1 cellular context compared by ENCODE assay signal in the genomic region with DNA sequence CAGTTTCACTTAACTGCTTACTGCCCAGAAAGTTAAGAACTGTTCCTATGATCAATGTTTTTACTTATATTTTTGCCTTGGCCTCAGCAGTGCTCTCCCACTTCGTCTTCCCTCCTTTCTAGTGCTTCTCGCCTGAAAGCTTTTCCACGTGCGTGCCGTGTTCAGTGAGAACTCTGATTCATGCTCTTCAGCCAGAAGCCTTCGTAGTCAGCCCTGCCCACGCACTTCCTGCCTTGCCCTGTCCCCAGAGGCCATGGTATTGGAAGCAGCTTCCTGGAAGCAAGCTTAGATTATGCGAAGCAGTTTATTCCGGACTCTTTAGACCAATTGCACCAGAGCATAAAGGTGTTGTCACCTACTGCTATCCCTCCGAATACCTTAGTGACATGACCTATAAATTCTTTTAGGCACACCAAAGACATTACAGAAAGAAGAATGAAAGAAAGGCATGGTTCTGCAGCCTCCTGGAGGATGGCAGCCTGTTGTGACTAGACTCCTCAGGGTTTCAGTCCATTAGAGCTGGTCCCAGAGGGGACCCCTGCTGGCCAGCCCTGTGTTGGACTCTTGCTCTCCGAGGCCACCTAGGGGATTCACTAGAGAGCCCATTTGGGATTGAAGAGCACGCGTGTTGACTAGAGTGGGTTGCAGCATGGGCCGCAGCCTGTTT.
TF ChIP-seq lines count a peak whose summit lies in the region.

No MANE protein-coding gene starts in this region.

TF ChIP-seq in HepG2, 621 proteins besides CTCF, POLR2A, EP300 and RAD21 (continued from another document and continues in another):
- TF ChIP-seq ZXDC (CRISPR knock-in tag; IDR thresholded peaks at IDR 0.05) = no peak
- TF ChIP-seq BORCS8-MEF2B (CRISPR knock-in tag; IDR thresholded peaks at IDR 0.05) = no peak
- TF ChIP-seq GATA4 (IDR thresholded peaks at IDR 0.05; ENCODE audit: borderline replicate concordance, low read depth) = no peak
- no peak for TF ChIP-seq SRSF1 (optimal IDR thresholded peaks at IDR 0.05; ENCODE audit: low read depth, low read length)
- TF ChIP-seq MTF2 (CRISPR knock-in tag; IDR thresholded peaks at IDR 0.05; ENCODE audit: borderline replicate concordance) = no peak
- TF ChIP-seq ZNF83 (CRISPR knock-in tag; IDR thresholded peaks at IDR 0.05; ENCODE audit: borderline replicate concordance) = no peak
- no peak for TF ChIP-seq ZNF646 (CRISPR knock-in tag; IDR thresholded peaks at IDR 0.05)
- TF ChIP-seq RAD51 (IDR thresholded peaks at IDR 0.05; ENCODE audit: borderline replicate concordance) = no peak
- TF ChIP-seq HNF4A (CRISPR knock-in tag; IDR thresholded peaks at IDR 0.05) = peak; percentile 53
- no peak for TF ChIP-seq PPARG (CRISPR knock-in tag; conservative IDR thresholded peaks at IDR 0.05)
- TF ChIP-seq FOSL1 (CRISPR knock-in tag; IDR thresholded peaks at IDR 0.05; ENCODE audit: borderline replicate concordance) = no peak
- peak; percentile 96 for TF ChIP-seq XRCC5 (optimal IDR thresholded peaks at IDR 0.05; ENCODE audit: low read length)
- TF ChIP-seq ZSCAN21 (CRISPR knock-in tag; IDR thresholded peaks at IDR 0.05; ENCODE audit: borderline replicate concordance) = no peak
- TF ChIP-seq XBP1 (CRISPR knock-in tag; IDR thresholded peaks at IDR 0.05) = no peak
- no peak for TF ChIP-seq ATM (IDR thresholded peaks at IDR 0.05; ENCODE audit: borderline replicate concordance)
- TF ChIP-seq ZNF644 (CRISPR knock-in tag; IDR thresholded peaks at IDR 0.05; ENCODE audit: low read depth) = peak; percentile 47; the same call in 1 of the 2 replicates
- TF ChIP-seq YY1 (IDR thresholded peaks at IDR 0.05; ENCODE audit: insufficient read depth, insufficient replicate concordance, low read depth, low read length) = peak; percentile 48
- TF ChIP-seq HOXA3 (CRISPR knock-in tag; IDR thresholded peaks at IDR 0.05) = peak; percentile 46; the same call in 1 of the 2 replicates
- no peak for TF ChIP-seq FOXA1 (IDR thresholded peaks at IDR 0.05)
- TF ChIP-seq FOXA1 (CRISPR knock-in tag; IDR thresholded peaks at IDR 0.05) = peak; percentile 43; the same call in 1 of the 2 replicates
- TF ChIP-seq KIAA2018 (CRISPR knock-in tag; IDR thresholded peaks at IDR 0.05; ENCODE audit: borderline replicate concordance) = no peak
- no peak for TF ChIP-seq SOX13 (IDR thresholded peaks at IDR 0.05)
- peak in 1 of 2 experiments; percentile 52; a peak in 2 of 4 replicates for TF ChIP-seq SOX13 (CRISPR knock-in tag; conservative IDR thresholded peaks at IDR 0.05 in 1 of 2, IDR thresholded peaks at IDR 0.05 in 1 of 2)
- TF ChIP-seq ZSCAN22 (CRISPR knock-in tag; IDR thresholded peaks at IDR 0.05) = no peak
- TF ChIP-seq ZNF263 (CRISPR knock-in tag; IDR thresholded peaks at IDR 0.05) = peak; percentile 55; the same call in 1 of the 2 replicates
- 0 out of 2 replicates have a peak, but pooled peaks have one; percentile 13 for TF ChIP-seq MIXL1 (CRISPR knock-in tag; IDR thresholded peaks at IDR 0.05)
- no peak for TF ChIP-seq ZFP36L1 (CRISPR knock-in tag; IDR thresholded peaks at IDR 0.05)
- TF ChIP-seq KLF13 (CRISPR knock-in tag; IDR thresholded peaks at IDR 0.05) = no peak
- TF ChIP-seq ZFP82 (CRISPR knock-in tag; IDR thresholded peaks at IDR 0.05; ENCODE audit: borderline replicate concordance) = no peak
- 0 out of 2 replicates have a peak, but pooled peaks have one; percentile 64 for TF ChIP-seq FOXO4 (CRISPR knock-in tag; conservative IDR thresholded peaks at IDR 0.05)
- TF ChIP-seq KLF6 (CRISPR knock-in tag; IDR thresholded peaks at IDR 0.05) = no peak
- TF ChIP-seq E2F1 (CRISPR knock-in tag; IDR thresholded peaks at IDR 0.05) = no peak
- no peak for TF ChIP-seq ZNF660 (CRISPR knock-in tag; IDR thresholded peaks at IDR 0.05; ENCODE audit: borderline replicate concordance, low read depth)
- TF ChIP-seq SIN3B (IDR thresholded peaks at IDR 0.05; ENCODE audit: low read length) = no peak
- TF ChIP-seq ZNF709 (CRISPR knock-in tag; IDR thresholded peaks at IDR 0.05) = 0 out of 2 replicates have a peak, but pooled peaks have one; percentile 56
- no peak for TF ChIP-seq GRHL1 (CRISPR knock-in tag; conservative IDR thresholded peaks at IDR 0.05)
